Comparison of ENCODE assay signal across 8 cellular contexts in the genomic region with DNA sequence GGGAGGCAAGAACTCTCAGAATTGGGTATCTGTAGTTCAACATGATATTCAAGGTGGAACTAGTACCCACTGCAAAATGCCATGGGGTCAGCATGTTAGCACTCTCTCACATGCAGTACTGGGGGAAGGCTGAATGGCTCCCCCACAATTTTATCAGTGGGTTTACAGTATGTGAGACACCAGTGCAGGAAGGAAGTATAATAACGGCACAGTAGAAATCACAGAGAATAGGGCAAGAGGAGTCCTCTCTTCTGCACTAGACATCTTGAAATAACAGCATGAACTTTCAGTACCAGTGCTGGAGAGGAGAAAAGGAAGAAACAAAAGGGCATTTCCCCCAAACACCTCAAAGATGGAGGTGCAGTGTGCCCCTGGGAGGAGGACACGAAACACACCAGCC. TPM values are rescaled to one million over a fixed set of nuclear protein-coding genes. Genes with fewer than 3 reads are reported as not detected.
DNase-seq lines count a peak whose midpoint lies in the region; ATAC-seq and TF ChIP-seq lines count a peak whose summit lies in the region.

No MANE protein-coding gene starts in this region.

- H3K4me2 ChIP-seq in PC-9 (peak overlapping the region; percentile 98), parathyroid adenoma (ENCODE audit: low read length) (no peak overlapping the region)

- H3K27ac ChIP-seq in PC-9 (peak overlapping the region; percentile 36), duodenal mucosa (ENCODE audit: low read depth, low read length) (no peak overlapping the region), parathyroid adenoma (peak overlapping the region; percentile 81)

- no peaks in the 10 kb centered on the region for H3K27me3 ChIP-seq in PC-9 (ENCODE audit: insufficient read depth, low read depth)
- H3K27me3 ChIP-seq in duodenal mucosa (ENCODE audit: control insufficient read depth in 1 of 2, insufficient read depth in 2 of 2, low read length in 2 of 2), result no peaks in the 10 kb centered on the region
- no peaks in the 10 kb centered on the region for H3K27me3 ChIP-seq in parathyroid adenoma (ENCODE audit: control insufficient read depth, insufficient read depth, low read length)

- H3K79me2 ChIP-seq in PC-9 (ENCODE audit: low read depth) (peaks cover 52% of the 10 kb centered on the region), parathyroid adenoma (no peaks in the 10 kb centered on the region)

- no peak for ATAC-seq in GM18502 (IDR thresholded peaks at IDR 0.05; ENCODE audit: poor library complexity, unreplicated experiment)

- TSS peak; percentile 27 for BruUV-seq in PC-9 (replicated peaks; lab: Mats Ljungman, UMichigan)

- H2AFZ ChIP-seq in PC-9 (no peak overlapping the region), parathyroid adenoma (no peak overlapping the region)

- no peaks in the 10 kb centered on the region for H3K9me2 ChIP-seq in PC-9 (ENCODE audit: insufficient read depth)

- peaks cover 58% of the 10 kb centered on the region for H4K20me1 ChIP-seq in PC-9 (ENCODE audit: insufficient read depth)

- H3K36me3 ChIP-seq in ES-I3 (ENCODE audit: insufficient read depth, low read length) (peaks cover 22% of the 10 kb centered on the region), PC-9 (ENCODE audit: low read depth) (peaks cover 36% of the 10 kb centered on the region), duodenal mucosa (ENCODE audit: control insufficient read depth in 1 of 2, insufficient read depth in 2 of 2, low read length in 2 of 2) (peaks cover 39 to 56% of the 10 kb centered on the region in 2 donors), parathyroid adenoma (ENCODE audit: control insufficient read depth, insufficient read depth, low read length) (no peaks in the 10 kb centered on the region)

- CTCF ChIA-PET in PC-9 (lab: Charles Lee), result no interaction called here

- intact Hi-C loops in PC-9 (cut with micrococcal nuclease; ENCODE audit: unreplicated experiment), result loop anchor here (2.0 kb wide), 1 partner anchor 83 kb away; no protein-coding TSS in a partner anchor

- DNase-seq in PC-9 (peak in 1 of 2 experiments; percentile 40), NCI-H446 treated with DMSO at 0.1 percent for 48 hours (lab: John Stamatoyannopoulos, UW) (no peak), AG20443 (ENCODE audit: low spot score) (no peak)
- DNase-seq in activated CD4-positive, alpha-beta T cell treated with anti-CD3 and anti-CD28 coated beads for 48 hours, result no peak

- TF ChIP-seq CTCF in PC-9 (conservative IDR thresholded peaks at IDR 0.05), result no peak
- no peak for TF ChIP-seq CTCF in parathyroid adenoma (IDR thresholded peaks at IDR 0.05)

- H3K9ac ChIP-seq in ES-I3 (ENCODE audit: low read depth, low read length) (peak overlapping the region; percentile 57), duodenal mucosa (ENCODE audit: low read depth in 1 of 2, low read length in 2 of 2) (peak overlapping the region; percentile 79 to 88), parathyroid adenoma (no peak overlapping the region)

- 0 out of 2 replicates have a peak, but pooled peaks cover 3% of the 10 kb centered on the region for H3K4me1 ChIP-seq in ES-I3 (ENCODE audit: insufficient read depth, low read length)
- peaks cover 27% of the 10 kb centered on the region; the same call in 1 of the 2 replicates for H3K4me1 ChIP-seq in PC-9 (replicated peaks; ENCODE audit: insufficient read depth)
- H3K4me1 ChIP-seq in duodenal mucosa (ENCODE audit: control insufficient read depth in 1 of 2, insufficient read depth in 2 of 2, low read length in 2 of 2), result peaks cover 20% of the 10 kb centered on the region in 2 donors
- H3K4me1 ChIP-seq in parathyroid adenoma, result peaks cover 12% of the 10 kb centered on the region

- H3K9me3 ChIP-seq in ES-I3 (ENCODE audit: control insufficient read depth, insufficient read depth, low read length), result no peaks in the 10 kb centered on the region
- H3K9me3 ChIP-seq in PC-9 (ENCODE audit: insufficient read depth, low read depth), result no peaks in the 10 kb centered on the region
- no peaks in the 10 kb centered on the region for H3K9me3 ChIP-seq in duodenal mucosa (ENCODE audit: control insufficient read depth in 1 of 2, low read length in 2 of 2)
- no peaks in the 10 kb centered on the region for H3K9me3 ChIP-seq in parathyroid adenoma (ENCODE audit: control insufficient read depth, low read length)

- H3F3A ChIP-seq in PC-9 (ENCODE audit: insufficient read depth, low read depth), result peaks cover 68% of the 10 kb centered on the region

- H3K4me3 ChIP-seq in PC-9 (peak overlapping the region; percentile 78), duodenal mucosa (ENCODE audit: low read depth in 1 of 2, low read length in 2 of 2) (peak overlapping the region; percentile 83 to 89), parathyroid adenoma (ENCODE audit: low read depth, low read length) (no peak overlapping the region)

- POLR2A ChIA-PET in PC-9 (lab: Charles Lee; ENCODE audit: unreplicated experiment), result interaction anchor here (0.6 to 1.0 kb wide), 2 partner anchors 9 to 83 kb away, joined by 5 to 17 read pairs; a partner anchor contains a TSS

RNA-seq across cellular contexts. Expression of a gene that starts 1.5 kb away (rescaled TPM):
- 57.6 and 59.7 TPM in 2 replicates for total RNA-seq in PC-9 (2021)

RNA-seq across cellular contexts. Expression of a gene that starts 8.9 kb away (rescaled TPM):
- total RNA-seq in PC-9 (2021), result 895 and 1,136 TPM in 2 replicates

RNA-seq across cellular contexts. Expression of a gene that starts 9.5 kb away (rescaled TPM):
- 7.6 and 10.2 TPM in 2 replicates for total RNA-seq in PC-9 (2021)

RNA-seq across cellular contexts. Expression of a gene that starts 14.4 kb away (rescaled TPM):
- not detected in 2 replicates for total RNA-seq in PC-9 (2021)

RNA-seq across cellular contexts. Expression of a gene that starts 32.5 kb away (rescaled TPM):
- total RNA-seq in PC-9 (2021), result 45.3 and 46.9 TPM in 2 replicates
